In the genomic region with DNA sequence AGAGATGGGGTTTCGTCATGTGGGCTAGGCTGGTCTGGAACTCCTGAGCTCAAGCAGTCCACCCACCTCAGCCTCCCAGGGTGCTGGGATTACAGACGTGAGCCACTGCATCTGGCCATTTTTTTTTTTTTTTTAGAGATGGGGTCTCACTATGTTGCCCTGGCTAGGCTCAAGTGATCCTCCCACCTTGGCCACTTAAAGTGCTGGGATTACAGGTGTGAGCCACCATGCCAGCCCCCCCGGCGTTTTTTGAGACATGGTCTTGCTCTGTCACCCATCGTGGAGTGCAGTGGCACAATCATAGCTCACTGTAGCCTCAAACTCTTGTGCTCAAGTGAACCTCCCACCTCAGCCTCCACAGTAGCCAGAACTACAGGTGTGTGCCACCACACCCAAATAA, we compare ENCODE assay signal across 36 cellular contexts. TPM values are rescaled to one million over a fixed set of nuclear protein-coding genes. Genes with fewer than 3 reads are reported as not detected.
"Had no signal": no experiment of that assay in that cellular context is flagged by ENCODE, and none has a peak within 500 bp of the region (broad histone marks: within the 10 kb centered on the region; RNA-seq: fewer than 3 reads in every experiment).

No MANE protein-coding gene starts in this region.

- H3K36me3 ChIP-seq: adrenal gland, gastrocnemius medialis, heart right ventricle, WERI-Rb-1 had no signal

- H3K27ac ChIP-seq: adrenal gland, body of pancreas, coronary artery, dorsolateral prefrontal cortex, foreskin keratinocyte, gastrocnemius medialis, heart right ventricle, WERI-Rb-1 had no signal

- DNase-seq: activated B cell treated with CpG ODN at 0.5 μM for 24 hours; activated CD4-positive, alpha-beta T cell treated with anti-CD3 and anti-CD28 coated beads for 48 hours; activated CD4-positive, alpha-beta T cell treated with anti-CD3 and anti-CD28 coated beads, Interleukin-2, amount 50 U/mL, for 1 hour; activated CD4-positive, alpha-beta T cell treated with anti-CD3 and anti-CD28 coated beads, Interleukin-2, amount 50 U/mL, for 48 hours; activated CD8-positive, alpha-beta T cell treated with anti-CD3 and anti-CD28 coated beads for 36 hours; activated effector memory CD4-positive, alpha-beta T cell treated with anti-CD3 and anti-CD28 coated beads, Interleukin-2, amount 50 U/mL, for 16 hours; activated naive CD4-positive, alpha-beta T cell treated with anti-CD3 and anti-CD28 coated beads for 36 hours; activated naive CD8-positive, alpha-beta T cell treated with anti-CD3 and anti-CD28 coated beads for 36 hours; activated naive CD8-positive, alpha-beta T cell treated with anti-CD3 and anti-CD28 coated beads, Interleukin-2, amount 50 U/mL, for 24 hours; activated T-cell treated with anti-CD3 and anti-CD28 coated beads, Interleukin-2, amount 50 U/mL, for 1 hour; activated T-cell treated with anti-CD3 and anti-CD28 coated beads, Interleukin-2, amount 50 U/mL, for 48 hours; amygdala; body of pancreas; central memory CD4-positive, alpha-beta T cell; cerebellar nuclear complex; effector memory CD4-positive, alpha-beta T cell; endodermal cell; foreskin keratinocyte; gastrocnemius medialis; glutamatergic neuron; heart right ventricle; SW 1271; T-cell; T1000; WERI-Rb-1 had no signal

- H3K4me3 Mint-ChIP-seq: activated B cell treated with CpG ODN at 0.5 μM for 24 hours; activated CD8-positive, alpha-beta T cell treated with anti-CD3 and anti-CD28 coated beads for 36 hours; activated naive CD4-positive, alpha-beta T cell treated with anti-CD3 and anti-CD28 coated beads for 36 hours; activated naive CD4-positive, alpha-beta T cell treated with anti-CD3 and anti-CD28 coated beads, Interleukin-2, amount 50 U/mL, for 24 hours; activated naive CD8-positive, alpha-beta T cell treated with anti-CD3 and anti-CD28 coated beads for 36 hours; activated naive CD8-positive, alpha-beta T cell treated with anti-CD3 and anti-CD28 coated beads, Interleukin-2, amount 50 U/mL, for 24 hours; activated T-helper 1 cell treated with anti-CD3 and anti-CD28 coated beads, Interleukin-12 subunit alpha, Interleukin-12 subunit beta, Interleukin-2, Interleukin-4 antibody, amounts not matched to agents 30 ng/mL and 10 ng/mL and 1 ng/mL, durations not matched to agents 14 hours and 24 hours and 36 hours; dendritic cell treated with granulocyte-macrophage colony-stimulating factor and Interleukin-4, amounts not matched to agents 40 ng/mL and 50 ng/mL, for 4 days; endodermal cell; T-cell; T-helper 1 cell treated with Interleukin-12 subunit alpha and Interleukin-12 subunit beta and Interleukin-4 antibody, amounts not matched to agents 30 μg/mL and 1 μg/mL, for 36 hours had no signal

- H3K9me3 Mint-ChIP-seq: activated B cell treated with CpG ODN at 0.5 μM for 24 hours; activated CD8-positive, alpha-beta T cell treated with anti-CD3 and anti-CD28 coated beads for 36 hours; activated naive CD4-positive, alpha-beta T cell treated with anti-CD3 and anti-CD28 coated beads for 36 hours; activated naive CD4-positive, alpha-beta T cell treated with anti-CD3 and anti-CD28 coated beads, Interleukin-2, amount 50 U/mL, for 24 hours; activated naive CD8-positive, alpha-beta T cell treated with anti-CD3 and anti-CD28 coated beads for 36 hours; activated naive CD8-positive, alpha-beta T cell treated with anti-CD3 and anti-CD28 coated beads, Interleukin-2, amount 50 U/mL, for 24 hours; activated T-helper 1 cell treated with anti-CD3 and anti-CD28 coated beads, Interleukin-12 subunit alpha, Interleukin-12 subunit beta, Interleukin-2, Interleukin-4 antibody, amounts not matched to agents 30 ng/mL and 10 ng/mL and 1 ng/mL, durations not matched to agents 14 hours and 24 hours and 36 hours; activated T-helper 2 cell treated with anti-CD3 and anti-CD28 coated beads, Interferon-gamma antibody, Interleukin-2, Interleukin-4, amounts not matched to agents 10 μg/mL and 5 μg/mL and 100 μg/mL, durations not matched to agents 14 hours and 24 hours and 36 hours; dendritic cell treated with granulocyte-macrophage colony-stimulating factor and Interleukin-4, amounts not matched to agents 40 ng/mL and 50 ng/mL, for 4 days; endodermal cell; T-cell; T-helper 1 cell treated with Interleukin-12 subunit alpha and Interleukin-12 subunit beta and Interleukin-4 antibody, amounts not matched to agents 30 μg/mL and 1 μg/mL, for 36 hours had no signal

- H3K4me1 Mint-ChIP-seq: activated B cell treated with CpG ODN at 0.5 μM for 24 hours; activated naive CD4-positive, alpha-beta T cell treated with anti-CD3 and anti-CD28 coated beads, Interleukin-2, amount 50 U/mL, for 24 hours; activated naive CD8-positive, alpha-beta T cell treated with anti-CD3 and anti-CD28 coated beads, Interleukin-2, amount 50 U/mL, for 24 hours; endodermal cell; T-cell had no signal

- H3K36me3 Mint-ChIP-seq: activated naive CD4-positive, alpha-beta T cell treated with anti-CD3 and anti-CD28 coated beads, Interleukin-2, amount 50 U/mL, for 24 hours; activated naive CD8-positive, alpha-beta T cell treated with anti-CD3 and anti-CD28 coated beads for 36 hours; T-cell had no signal

- H3K27me3 ChIP-seq: adrenal gland, body of pancreas, dorsolateral prefrontal cortex, foreskin keratinocyte, gastrocnemius medialis, heart right ventricle had no signal

- H3K4me3 ChIP-seq: adrenal gland, body of pancreas, coronary artery, dorsolateral prefrontal cortex, gastrocnemius medialis, heart right ventricle had no signal

- H3K9me3 ChIP-seq: adrenal gland, body of pancreas, gastrocnemius medialis, heart right ventricle had no signal

- ATAC-seq: activated CD4-positive, CD25-positive, alpha-beta regulatory T cell treated with anti-CD3 and anti-CD28 coated beads, Interleukin-2, amount 50 U/mL, for 24 hours; activated CD8-positive, alpha-beta T cell treated with anti-CD3 and anti-CD28 coated beads for 36 hours; activated naive CD8-positive, alpha-beta T cell treated with anti-CD3 and anti-CD28 coated beads, Interleukin-2, amount 50 U/mL, for 24 hours; body of pancreas; esophagus mucosa; foreskin keratinocyte; gastrocnemius medialis; heart right ventricle; T-cell had no signal

- H3K27me3 Mint-ChIP-seq: activated CD8-positive, alpha-beta T cell treated with anti-CD3 and anti-CD28 coated beads for 36 hours; activated naive CD4-positive, alpha-beta T cell treated with anti-CD3 and anti-CD28 coated beads, Interleukin-2, amount 50 U/mL, for 24 hours; activated naive CD8-positive, alpha-beta T cell treated with anti-CD3 and anti-CD28 coated beads for 36 hours; dendritic cell treated with granulocyte-macrophage colony-stimulating factor and Interleukin-4, amounts not matched to agents 40 ng/mL and 50 ng/mL, for 4 days had no signal

- H3K4me1 ChIP-seq: adrenal gland, body of pancreas, foreskin keratinocyte, gastrocnemius medialis, heart right ventricle had no signal

- H3K27ac Mint-ChIP-seq: activated B cell treated with CpG ODN at 0.5 μM for 24 hours; activated CD8-positive, alpha-beta T cell treated with anti-CD3 and anti-CD28 coated beads for 36 hours; activated naive CD4-positive, alpha-beta T cell treated with anti-CD3 and anti-CD28 coated beads for 36 hours; activated naive CD4-positive, alpha-beta T cell treated with anti-CD3 and anti-CD28 coated beads, Interleukin-2, amount 50 U/mL, for 24 hours; activated naive CD8-positive, alpha-beta T cell treated with anti-CD3 and anti-CD28 coated beads for 36 hours; activated naive CD8-positive, alpha-beta T cell treated with anti-CD3 and anti-CD28 coated beads, Interleukin-2, amount 50 U/mL, for 24 hours; activated T-helper 1 cell treated with anti-CD3 and anti-CD28 coated beads, Interleukin-12 subunit alpha, Interleukin-12 subunit beta, Interleukin-2, Interleukin-4 antibody, amounts not matched to agents 30 ng/mL and 10 ng/mL and 1 ng/mL, durations not matched to agents 14 hours and 24 hours and 36 hours; activated T-helper 2 cell treated with anti-CD3 and anti-CD28 coated beads, Interferon-gamma antibody, Interleukin-2, Interleukin-4, amounts not matched to agents 10 μg/mL and 5 μg/mL and 100 μg/mL, durations not matched to agents 14 hours and 24 hours and 36 hours; dendritic cell treated with granulocyte-macrophage colony-stimulating factor and Interleukin-4, amounts not matched to agents 40 ng/mL and 50 ng/mL, for 4 days; endodermal cell; T-cell; T-helper 1 cell treated with Interleukin-12 subunit alpha and Interleukin-12 subunit beta and Interleukin-4 antibody, amounts not matched to agents 30 μg/mL and 1 μg/mL, for 36 hours had no signal

RNA-seq across cellular contexts. Expression of gene EMID1, which starts 45.6 kb away (rescaled TPM):
- total RNA-seq: activated B cell treated with CpG ODN at 0.5 μM for 24 hours; activated CD8-positive, alpha-beta memory T cell treated with anti-CD3 and anti-CD28 coated beads for 36 hours; activated naive CD4-positive, alpha-beta T cell treated with anti-CD3 and anti-CD28 coated beads for 36 hours; activated naive CD8-positive, alpha-beta T cell treated with anti-CD3 and anti-CD28 coated beads for 36 hours; activated T-helper 1 cell treated with anti-CD3 and anti-CD28 coated beads, Interleukin-12 subunit alpha, Interleukin-12 subunit beta, Interleukin-2, Interleukin-4 antibody, amounts not matched to agents 30 ng/mL and 10 ng/mL and 1 ng/mL, durations not matched to agents 14 hours and 24 hours and 36 hours; foreskin keratinocyte had no signal
- polyA plus RNA-seq: foreskin keratinocyte had no signal

RNA-seq across cellular contexts. Expression of gene GAS2L1, which starts 55.2 kb away (rescaled TPM):
- total RNA-seq: activated B cell treated with CpG ODN at 0.5 μM for 24 hours had no signal
